ENCODE assay signal across 25 cellular contexts in the genomic region with DNA sequence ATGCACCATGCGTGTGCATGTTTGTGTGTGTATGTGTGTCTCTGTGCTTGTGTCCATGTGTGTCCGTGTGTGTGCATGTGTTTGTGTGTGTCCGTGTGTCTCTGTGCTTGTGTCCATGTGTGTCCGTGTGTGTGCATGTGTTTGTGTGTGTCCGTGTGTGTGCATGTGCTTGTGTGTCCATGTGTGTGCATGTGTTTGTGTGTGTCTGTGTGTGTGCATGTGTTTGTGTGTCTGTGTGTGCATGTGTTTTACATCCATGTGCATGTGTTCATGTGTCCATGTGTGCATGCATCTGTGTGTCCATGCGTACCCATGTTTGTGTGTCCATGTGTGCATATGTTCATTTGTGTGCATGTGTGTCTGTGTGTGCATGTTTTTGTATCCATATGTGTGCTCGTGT.
DNase-seq lines count a peak whose midpoint lies in the region; ATAC-seq and TF ChIP-seq lines count a peak whose summit lies in the region.
"Had no signal": no experiment of that assay in that cellular context is flagged by ENCODE, and none has a peak within 500 bp of the region (broad histone marks: within the 10 kb centered on the region; RNA-seq: fewer than 3 reads in every experiment).

No MANE protein-coding gene starts in this region.

- no peak for DNase-seq in activated naive CD4-positive, alpha-beta T cell treated with Interleukin-2 at 50 U/mL for 16 hours
- DNase-seq in T-cell, result no peak
- DNase-seq in endothelial cell (ENCODE audit: low spot score), result no peak
- no peak for DNase-seq in neuronal stem cell (ENCODE audit: low spot score)
- DNase-seq in DMS53 (lab: John Stamatoyannopoulos, UW), result no peak
- DNase-seq in left colon, result no peak
- no peak for DNase-seq in mucosa of descending colon
- DNase-seq: 8988T; AML-193; C1 segment of cervical spinal cord; CD8-positive, alpha-beta memory T cell; EL; GF-D8; GM23248; NCI-H1092 treated with DMSO at 0.1 percent for 48 hours; NCI-H1436 treated with DMSO at 0.1 percent for 48 hours; NCI-H1930; NCI-H226; NCI-H510A treated with DMSO at 0.1 percent for 48 hours; NCI-H748 treated with DMSO at 0.1 percent for 48 hours; PC-9; RPMI8226; SHP77 had no signal

- H3K9me3 ChIP-seq in neuronal stem cell (replicated peaks in 1 of 2; ENCODE audit: control insufficient read depth in 2 of 2, insufficient read depth in 1 of 2, low read depth in 1 of 2, low read length in 2 of 2), result peaks cover 0 to 4% of the 10 kb centered on the region in 2 donors
- H3K9me3 ChIP-seq in mucosa of descending colon, result no peaks in the 10 kb centered on the region
- H3K9me3 ChIP-seq: HAP-1 had no signal

- no peak overlapping the region for H3K18ac ChIP-seq in neuronal stem cell (ENCODE audit: low read length)

- peaks cover 61% of the 10 kb centered on the region for H3K4me1 Mint-ChIP-seq in activated naive CD4-positive, alpha-beta T cell treated with anti-CD3 and anti-CD28 coated beads, Interleukin-2, amount 50 U/mL, for 24 hours
- H3K4me1 Mint-ChIP-seq in T-cell, result peaks cover 59 to 63% (median 63%) of the 10 kb centered on the region in 3 donors
- H3K4me1 Mint-ChIP-seq in endothelial cell (ENCODE audit: unreplicated experiment), result peaks cover 55% of the 10 kb centered on the region

- no peaks in the 10 kb centered on the region for H3K27me3 ChIP-seq in neuronal stem cell (ENCODE audit: control insufficient read depth in 3 of 3, insufficient read depth in 3 of 3, low read depth in 1 of 3, low read length in 3 of 3)

- H3K79me1 ChIP-seq in neuronal stem cell (ENCODE audit: low read depth, low read length), result peaks cover 2% of the 10 kb centered on the region

- H3K4me3 ChIP-seq in neuronal stem cell (ENCODE audit: low read length in 2 of 2), result peak overlapping the region in 1 of 2 donors; percentile 67
- no peak overlapping the region for H3K4me3 ChIP-seq in mucosa of descending colon
- H3K4me3 ChIP-seq: GM23248, HAP-1, PC-9 had no signal

- H3K23ac ChIP-seq in neuronal stem cell (ENCODE audit: low read depth, low read length, poor library complexity), result peak overlapping the region; percentile 86

- H3K4me2 ChIP-seq in neuronal stem cell (ENCODE audit: insufficient read depth, low read length, poor library complexity, severe bottlenecking), result no peak overlapping the region
- H3K4me2 ChIP-seq: PC-9 had no signal

- H3K27me3 Mint-ChIP-seq in activated naive CD4-positive, alpha-beta T cell treated with anti-CD3 and anti-CD28 coated beads, Interleukin-2, amount 50 U/mL, for 24 hours, result no peaks in the 10 kb centered on the region
- H3K27me3 Mint-ChIP-seq in T-cell (no peaks in the 10 kb centered on the region), endothelial cell (ENCODE audit: unreplicated experiment) (peaks cover 6% of the 10 kb centered on the region)
- H3K27me3 Mint-ChIP-seq: CD8-positive, alpha-beta memory T cell had no signal

- no CpG with 5 or more reads among the region's 7 CpGs for WGBS in neuronal stem cell (ENCODE audit: extremely low coverage in 2 of 2, insufficient read length in 2 of 2, insufficient replicate concordance in 1 of 2), 2 donors

- no peak overlapping the region for H2BK12ac ChIP-seq in neuronal stem cell (ENCODE audit: low read length)

- POLR2A ChIA-PET in T-cell (lab: Charles Lee), result no interaction called here

- H3K27ac ChIP-seq in neuronal stem cell (replicated peaks; ENCODE audit: low read length), result no peak overlapping the region
- H3K27ac ChIP-seq: GM23248, PC-9 had no signal

- peak overlapping the region; percentile 74 for H3K9ac ChIP-seq in neuronal stem cell (ENCODE audit: low read depth, low read length, poor library complexity)
- H3K9ac ChIP-seq: GM23248 had no signal

- H3K9me3 Mint-ChIP-seq in activated naive CD4-positive, alpha-beta T cell treated with anti-CD3 and anti-CD28 coated beads, Interleukin-2, amount 50 U/mL, for 24 hours, result no peaks in the 10 kb centered on the region
- H3K9me3 Mint-ChIP-seq in T-cell (peaks cover 0 to 7% (median 0%) of the 10 kb centered on the region in 3 donors), endothelial cell (ENCODE audit: unreplicated experiment) (peaks cover 3% of the 10 kb centered on the region)
- H3K9me3 Mint-ChIP-seq: CD8-positive, alpha-beta memory T cell had no signal

- TF ChIP-seq CTCF in endothelial cell (IDR thresholded peaks at IDR 0.05; ENCODE audit: unreplicated experiment) (no peak), mucosa of descending colon (IDR thresholded peaks at IDR 0.05) (no peak)

- no peak overlapping the region for H2BK5ac ChIP-seq in neuronal stem cell (ENCODE audit: low read length)

- H3K36me3 Mint-ChIP-seq in activated naive CD4-positive, alpha-beta T cell treated with anti-CD3 and anti-CD28 coated beads, Interleukin-2, amount 50 U/mL, for 24 hours, result no peaks in the 10 kb centered on the region
- H3K36me3 Mint-ChIP-seq in T-cell (no peaks in the 10 kb centered on the region), endothelial cell (ENCODE audit: low read depth, unreplicated experiment) (peaks cover 9% of the 10 kb centered on the region)
- H3K36me3 Mint-ChIP-seq: CD8-positive, alpha-beta memory T cell had no signal

- peak overlapping the region; percentile 19 for H4K91ac ChIP-seq in neuronal stem cell (ENCODE audit: low read depth, low read length, poor library complexity)

- H3K4ac ChIP-seq in neuronal stem cell (ENCODE audit: low read length), result peak overlapping the region; percentile 19

- ATAC-seq in T-cell (replicated peaks in 1 of 4) (no peak), left colon (no peak), mucosa of descending colon (no peak)

- H4K8ac ChIP-seq in neuronal stem cell (ENCODE audit: low read depth, low read length), result no peak overlapping the region

- no peak overlapping the region for H2AFZ ChIP-seq in neuronal stem cell (ENCODE audit: low read length)
- H2AFZ ChIP-seq: GM23248, PC-9 had no signal

- no peak overlapping the region for H3K4me3 Mint-ChIP-seq in activated naive CD4-positive, alpha-beta T cell treated with anti-CD3 and anti-CD28 coated beads, Interleukin-2, amount 50 U/mL, for 24 hours
- H3K4me3 Mint-ChIP-seq in T-cell (no peak overlapping the region), endothelial cell (ENCODE audit: unreplicated experiment) (peak overlapping the region; percentile 11)
- H3K4me3 Mint-ChIP-seq: CD8-positive, alpha-beta memory T cell had no signal

- H3K27ac Mint-ChIP-seq in activated naive CD4-positive, alpha-beta T cell treated with anti-CD3 and anti-CD28 coated beads, Interleukin-2, amount 50 U/mL, for 24 hours, result peak overlapping the region; percentile 6
- H3K27ac Mint-ChIP-seq in T-cell (peak overlapping the region; percentile 36 to 98), endothelial cell (ENCODE audit: unreplicated experiment) (no peak overlapping the region)

- intact Hi-C loops in left colon (cut with DNase I, micrococcal nuclease), result no loop called here
- intact Hi-C loops in mucosa of descending colon (cut with DNase I, micrococcal nuclease), result loop anchor here in 1 of 2 donors (10.0 kb wide), 1 partner anchor 127 kb away; no protein-coding TSS in a partner anchor

- H3K14ac ChIP-seq in neuronal stem cell (ENCODE audit: low read length), result no peak overlapping the region

- H3K36me3 ChIP-seq in neuronal stem cell (replicated peaks in 1 of 2; ENCODE audit: control insufficient read depth in 2 of 2, insufficient read depth in 2 of 2, low read length in 2 of 2) (no peaks in the 10 kb centered on the region), mucosa of descending colon (ENCODE audit: low read depth) (no peaks in the 10 kb centered on the region)
- H3K36me3 ChIP-seq: HAP-1 had no signal

- H2AK5ac ChIP-seq in neuronal stem cell (ENCODE audit: low read depth, low read length), result no peak overlapping the region

- no peak overlapping the region for H2BK120ac ChIP-seq in neuronal stem cell (ENCODE audit: low read depth, low read length)

- no peak overlapping the region for H2BK15ac ChIP-seq in neuronal stem cell (ENCODE audit: low read length)

- CTCF ChIA-PET in T-cell (lab: Charles Lee), result no interaction called here

- H3K4me1 ChIP-seq in neuronal stem cell (ENCODE audit: control insufficient read depth in 2 of 2, insufficient read depth in 1 of 2, low read depth in 1 of 2, low read length in 2 of 2) (peaks cover 0 to 9% of the 10 kb centered on the region in 2 donors), mucosa of descending colon (ENCODE audit: low read depth) (no peaks in the 10 kb centered on the region)
